In the genomic region with DNA sequence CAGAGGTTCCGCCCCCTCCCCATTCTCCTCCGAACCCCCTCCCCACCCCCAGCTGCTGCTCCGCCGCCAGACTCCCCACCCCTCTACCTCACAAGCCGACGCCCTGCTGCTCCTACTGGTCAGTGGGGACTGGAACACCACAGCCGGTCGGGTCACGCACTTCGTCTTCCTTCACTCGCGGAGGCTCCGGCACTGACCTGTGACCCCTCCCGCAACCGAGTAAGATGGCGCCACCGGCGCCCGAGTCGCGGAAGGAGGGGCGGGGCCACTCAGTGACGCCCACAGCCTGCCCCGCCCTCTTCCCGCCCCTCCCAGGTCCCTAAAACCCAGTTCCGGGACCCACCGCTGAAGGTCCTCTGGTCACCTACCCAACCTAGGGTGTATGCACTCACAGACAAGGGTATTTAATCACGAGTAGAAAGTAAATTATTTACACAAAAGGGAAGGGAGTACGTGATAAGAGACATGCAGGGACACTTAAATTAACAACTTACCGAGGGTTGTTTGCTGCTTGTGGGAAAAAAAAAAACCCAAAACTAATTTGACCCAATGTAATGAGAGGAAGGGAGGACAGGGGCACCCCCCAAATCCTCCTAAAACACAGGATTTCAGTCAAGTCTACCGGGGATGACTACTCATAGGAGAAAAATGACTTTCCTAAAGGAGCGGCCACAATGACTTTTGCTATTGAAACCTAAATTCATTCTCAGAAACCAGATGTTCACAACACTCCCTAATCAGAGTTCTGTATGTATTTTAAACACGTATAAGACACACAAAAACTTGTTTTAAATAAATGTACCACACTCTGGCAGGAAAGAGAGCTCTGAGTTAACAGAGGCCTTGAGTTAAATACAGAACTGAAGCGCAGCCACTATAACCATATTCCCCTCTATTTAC, we compare ENCODE assay signal across 8 cellular contexts. TPM values are rescaled to one million over a fixed set of nuclear protein-coding genes. Genes with fewer than 3 reads are reported as not detected.
DNase-seq lines count a peak whose midpoint lies in the region; ATAC-seq, FAIRE-seq and TF ChIP-seq lines count a peak whose summit lies in the region.

A gene with protein sequence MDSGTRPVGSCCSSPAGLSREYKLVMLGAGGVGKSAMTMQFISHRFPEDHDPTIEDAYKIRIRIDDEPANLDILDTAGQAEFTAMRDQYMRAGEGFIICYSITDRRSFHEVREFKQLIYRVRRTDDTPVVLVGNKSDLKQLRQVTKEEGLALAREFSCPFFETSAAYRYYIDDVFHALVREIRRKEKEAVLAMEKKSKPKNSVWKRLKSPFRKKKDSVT (minus strand): TSS at position 194 of the 900 bp plus-strand sequence. CDS start 588 bp downstream, outside the sequence.

- H3K27me3 Mint-ChIP-seq in astrocyte (ENCODE audit: low read depth, unreplicated experiment) = no peaks in the 10 kb centered on the region

- TF ChIP-seq POLR2A in vagina (IDR thresholded peaks at IDR 0.05) = peak in 1 of 2 donors; percentile 72

- peaks cover 13% of the 10 kb centered on the region for H3K4me1 ChIP-seq in astrocyte (ENCODE audit: insufficient read depth, low read length)
- no peaks in the 10 kb centered on the region for H3K4me1 ChIP-seq in rectal smooth muscle tissue (ENCODE audit: control insufficient read depth, insufficient read depth, low read length)
- H3K4me1 ChIP-seq in vagina = peaks cover 22% of the 10 kb centered on the region

- H3K36me3 Mint-ChIP-seq in astrocyte (ENCODE audit: low read depth, unreplicated experiment) = peaks cover 16% of the 10 kb centered on the region

- peak within 1 kb of the TSS; percentile 94 for H3K27ac Mint-ChIP-seq in astrocyte (ENCODE audit: unreplicated experiment)

- peak within 1 kb of the TSS; percentile 96 for H3K4me2 ChIP-seq in astrocyte (ENCODE audit: low read length)

- peaks cover 28% of the 10 kb centered on the region for H3K4me1 Mint-ChIP-seq in astrocyte (ENCODE audit: low read depth, unreplicated experiment)

- H3K9me3 Mint-ChIP-seq in astrocyte (ENCODE audit: unreplicated experiment) = no peaks in the 10 kb centered on the region

- FAIRE-seq in astrocyte (lab: Jason Lieb, UNC) = no peak

- H3K36me3 ChIP-seq in astrocyte (ENCODE audit: insufficient read depth, low read length) (peaks cover 35% of the 10 kb centered on the region), rectal smooth muscle tissue (ENCODE audit: control insufficient read depth, insufficient read depth, low read length) (peaks cover 15% of the 10 kb centered on the region), vagina (peaks cover 0 to 61% of the 10 kb centered on the region in 2 donors)

- H3K9me3 ChIP-seq in astrocyte (ENCODE audit: insufficient read depth, low read depth, low read length) (no peaks in the 10 kb centered on the region), vagina (no peaks in the 10 kb centered on the region)

- H3K27ac ChIP-seq in astrocyte (ENCODE audit: low read depth, low read length) (peak within 1 kb of the TSS; percentile 78), rectal smooth muscle tissue (ENCODE audit: low read depth, low read length) (peak within 1 kb of the TSS; percentile 77), vagina (peak within 1 kb of the TSS; percentile 98)

- peak within 1 kb of the TSS; percentile 91 for H3K4me3 Mint-ChIP-seq in astrocyte (ENCODE audit: unreplicated experiment)

- peak within 1 kb of the TSS; percentile 73 for H3K4me3 ChIP-seq in astrocyte (ENCODE audit: insufficient read depth, low read depth, low read length)
- H3K4me3 ChIP-seq in rectal smooth muscle tissue (ENCODE audit: low read length) = peak within 1 kb of the TSS; percentile 65
- H3K4me3 ChIP-seq in vagina = peak within 1 kb of the TSS; percentile 72 to 82

- peaks cover 2% of the 10 kb centered on the region for H4K20me1 ChIP-seq in astrocyte (ENCODE audit: insufficient read depth, low read length)

- peak within 1 kb of the TSS; percentile 83 for H3K9ac ChIP-seq in astrocyte (ENCODE audit: low read length)
- peak within 1 kb of the TSS; percentile 1 for H3K9ac ChIP-seq in rectal smooth muscle tissue (ENCODE audit: low read length)

- TF ChIP-seq CTCF in astrocyte (IDR thresholded peaks at IDR 0.05; ENCODE audit: insufficient read depth, low read depth, low read length) (no peak), vagina (IDR thresholded peaks at IDR 0.05) (peak in 1 of 3 experiments; percentile 30)

- peak within 1 kb of the TSS; percentile 24 for H2AFZ ChIP-seq in astrocyte (ENCODE audit: low read depth, low read length)

- H3K27me3 ChIP-seq in astrocyte (ENCODE audit: insufficient read depth, low read length) = no peaks in the 10 kb centered on the region
- no peaks in the 10 kb centered on the region for H3K27me3 ChIP-seq in rectal smooth muscle tissue (ENCODE audit: control insufficient read depth, insufficient read depth, low read length)
- no peaks in the 10 kb centered on the region for H3K27me3 ChIP-seq in vagina

- DNase-seq in NCI-H1694 treated with DMSO at 0.1 percent for 48 hours (lab: John Stamatoyannopoulos, UW) (peak; percentile 67), T1000 (lab: John Stamatoyannopoulos, UW) (peak; percentile 51), astrocyte (ENCODE audit: low read depth) (peak; percentile 55), hepatic stellate cell (ENCODE audit: low spot score) (peak; percentile 82), vagina (ENCODE audit: extremely low spot score in 2 of 2) (peak in 1 of 2 donors; percentile 90)

- H3K79me2 ChIP-seq in astrocyte (ENCODE audit: insufficient read depth, low read length) = peaks cover 30% of the 10 kb centered on the region

- intact Hi-C loops in vagina (cut with DNase I) = no loop called here

- ATAC-seq in GM18498 (IDR thresholded peaks at IDR 0.05; ENCODE audit: unreplicated experiment) (peak; percentile 87), HG02798 (IDR thresholded peaks at IDR 0.05; ENCODE audit: poor library complexity, unreplicated experiment) (peak; percentile 86)

RNA-seq across cellular contexts. Expression of the gene that starts here (rescaled TPM):
- 59.4 and 63.2 TPM in 2 replicates for total RNA-seq in astrocyte
- total RNA-seq in vagina = 38.3 TPM
